ENCODE assay signal across 15 cellular contexts in the genomic region with DNA sequence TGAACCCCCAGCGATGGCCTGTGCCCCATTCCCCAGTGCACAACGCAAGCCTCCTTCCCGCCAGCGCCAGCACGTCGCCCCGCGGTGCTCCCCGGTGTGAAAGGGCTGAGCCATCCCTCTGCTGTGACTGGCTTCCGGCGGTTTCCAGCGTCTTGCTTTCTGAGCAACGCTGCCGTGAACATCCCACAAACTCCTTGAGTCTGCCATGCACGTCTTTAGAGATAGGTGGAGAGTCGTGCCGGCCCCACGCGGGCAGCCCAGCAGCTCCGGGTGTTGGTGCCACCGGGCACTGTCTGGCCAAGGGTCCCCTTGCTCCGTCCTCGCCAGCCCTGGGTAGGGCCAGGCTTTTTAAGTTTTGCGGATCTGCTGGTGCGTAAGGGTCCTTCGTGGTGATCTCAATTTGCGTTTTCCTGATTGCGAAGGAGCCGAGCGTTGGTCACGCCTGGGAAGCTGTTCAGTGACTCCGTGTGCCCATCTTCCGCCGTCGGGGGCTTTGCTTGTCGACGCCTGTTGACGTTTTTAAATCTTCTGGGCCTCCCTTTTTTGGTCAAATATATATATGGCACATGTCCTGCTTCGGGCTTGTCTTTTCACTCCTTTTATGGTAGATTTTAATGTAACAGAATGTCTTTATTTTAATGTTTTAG.
DNase-seq lines count a peak whose midpoint lies in the region; ATAC-seq, FAIRE-seq and TF ChIP-seq lines count a peak whose summit lies in the region.
"Had no signal": no experiment of that assay in that cellular context is flagged by ENCODE, and none has a peak within 500 bp of the region (broad histone marks: within the 10 kb centered on the region; RNA-seq: fewer than 3 reads in every experiment).

No MANE protein-coding gene starts in this region.

- H3K27ac ChIP-seq in kidney (ENCODE audit: low read depth in 2 of 2, low read length in 2 of 2): no peak overlapping the region
- H3K27ac ChIP-seq: brain microvascular endothelial cell, neutrophil, VCaP had no signal

- FAIRE-seq in kidney (lab: Jason Lieb, UNC): no peak
- FAIRE-seq: islet of Langerhans, RCC 7860 had no signal

- TF ChIP-seq CTCF in kidney (IDR thresholded peaks at IDR 0.05; ENCODE audit: borderline replicate concordance, extremely low read depth, insufficient read depth): no peak
- TF ChIP-seq CTCF in foreskin fibroblast (IDR thresholded peaks at IDR 0.05; ENCODE audit: low read depth, low read length): no peak

- no peaks in the 10 kb centered on the region for H3K36me3 ChIP-seq in kidney (ENCODE audit: control insufficient read depth in 1 of 2, insufficient read depth in 2 of 2, low read length in 2 of 2)
- H3K36me3 ChIP-seq: brain microvascular endothelial cell, neutrophil had no signal

- H3K27me3 Mint-ChIP-seq in activated T-cell treated with anti-CD3 and anti-CD28 coated beads, Interleukin-2, amount 50 U/mL, for 4 hours (ENCODE audit: low read depth): no peaks in the 10 kb centered on the region

- no peak overlapping the region for H3K9ac ChIP-seq in kidney (ENCODE audit: low read length in 2 of 2)

- H3K4me1 Mint-ChIP-seq in activated T-cell treated with anti-CD3 and anti-CD28 coated beads, Interleukin-2, amount 50 U/mL, for 4 hours (ENCODE audit: low read depth): peaks cover 46% of the 10 kb centered on the region
- H3K4me1 Mint-ChIP-seq in stimulated activated effector memory CD8-positive, alpha-beta T cell treated with anti-CD3 and anti-CD28 coated beads, Interleukin-12 subunit alpha, Interleukin-12 subunit beta, amount 100 ng/mL, for 72 hours: peaks cover 33% of the 10 kb centered on the region

- intact Hi-C loops in kidney (cut with DNase I): no loop called here

- H3K4me3 ChIP-seq in kidney (ENCODE audit: low read length in 2 of 2): no peak overlapping the region
- H3K4me3 ChIP-seq in foreskin fibroblast (ENCODE audit: low read depth in 1 of 2, low read length in 2 of 2): no peak overlapping the region

- ATAC-seq in activated CD4-positive, CD25-positive, alpha-beta regulatory T cell treated with anti-CD3 and anti-CD28 coated beads, Interleukin-2, amount 50 U/mL, for 24 hours: peak; percentile 68 to 76
- ATAC-seq in activated T-cell treated with anti-CD3 and anti-CD28 coated beads, Interleukin-2, amount 50 U/mL, for 4 hours: peak; percentile 66 to 69
- ATAC-seq in stimulated activated effector memory CD8-positive, alpha-beta T cell treated with anti-CD3 and anti-CD28 coated beads, Interleukin-12 subunit alpha, Interleukin-12 subunit beta, amount 100 ng/mL, for 72 hours: peak; percentile 59
- ATAC-seq in GM18870 (IDR thresholded peaks at IDR 0.05; ENCODE audit: unreplicated experiment): no peak

- peak overlapping the region; percentile 67 for H3K4me3 Mint-ChIP-seq in activated T-cell treated with anti-CD3 and anti-CD28 coated beads, Interleukin-2, amount 50 U/mL, for 4 hours
- peak overlapping the region; percentile 60 for H3K4me3 Mint-ChIP-seq in stimulated activated effector memory CD8-positive, alpha-beta T cell treated with anti-CD3 and anti-CD28 coated beads, Interleukin-12 subunit alpha, Interleukin-12 subunit beta, amount 100 ng/mL, for 72 hours

- no peak for DNase-seq in activated CD4-positive, CD25-positive, alpha-beta regulatory T cell (lab: John Stamatoyannopoulos, UW)
- DNase-seq in activated T-cell treated with anti-CD3 and anti-CD28 coated beads, Interleukin-2, amount 50 U/mL, for 4 hours: peak; percentile 31
- DNase-seq in kidney (peak; percentile 64), foreskin fibroblast (no peak), HUDEP-2 (lab: John Stamatoyannopoulos, UW; ENCODE audit: unreplicated experiment in 76 of 76) (no peak)
- no peak for DNase-seq in stimulated activated effector memory CD8-positive, alpha-beta T cell treated with anti-CD3 and anti-CD28 coated beads, Interleukin-12 subunit alpha, Interleukin-12 subunit beta, amount 100 ng/mL, for 72 hours (ENCODE audit: low spot score in 2 of 2)
- DNase-seq: 8988T, brain microvascular endothelial cell, NCI-H2029 had no signal

- no peaks in the 10 kb centered on the region for H3K36me3 Mint-ChIP-seq in activated T-cell treated with anti-CD3 and anti-CD28 coated beads, Interleukin-2, amount 50 U/mL, for 4 hours (ENCODE audit: insufficient read depth)
- H3K36me3 Mint-ChIP-seq in stimulated activated effector memory CD8-positive, alpha-beta T cell treated with anti-CD3 and anti-CD28 coated beads, Interleukin-12 subunit alpha, Interleukin-12 subunit beta, amount 100 ng/mL, for 72 hours: peaks cover 10% of the 10 kb centered on the region

- H3K9me3 Mint-ChIP-seq in activated T-cell treated with anti-CD3 and anti-CD28 coated beads, Interleukin-2, amount 50 U/mL, for 4 hours: peaks cover 4% of the 10 kb centered on the region
- peaks cover 3% of the 10 kb centered on the region for H3K9me3 Mint-ChIP-seq in stimulated activated effector memory CD8-positive, alpha-beta T cell treated with anti-CD3 and anti-CD28 coated beads, Interleukin-12 subunit alpha, Interleukin-12 subunit beta, amount 100 ng/mL, for 72 hours

- peaks cover 0 to 5% of the 10 kb centered on the region in 2 donors for H3K9me3 ChIP-seq in kidney (ENCODE audit: control insufficient read depth in 1 of 2, low read length in 2 of 2)
- H3K9me3 ChIP-seq: neutrophil had no signal

- peak overlapping the region; percentile 81 for H3K27ac Mint-ChIP-seq in stimulated activated effector memory CD8-positive, alpha-beta T cell treated with anti-CD3 and anti-CD28 coated beads, Interleukin-12 subunit alpha, Interleukin-12 subunit beta, amount 100 ng/mL, for 72 hours

- H3K4me1 ChIP-seq in kidney (ENCODE audit: control insufficient read depth in 1 of 2, insufficient read depth in 1 of 2, low read depth in 1 of 2, low read length in 2 of 2): peaks cover 0 to 4% of the 10 kb centered on the region in 2 donors

Comparison
In these comparisons a context has a peak if more than half of its experiments do, and no peak if none do; other contexts are left out.
1. DNase-seq: peak in activated T-cell treated with anti-CD3 and anti-CD28 coated beads, Interleukin-2, amount 50 U/mL, for 4 hours (single experiment) and kidney (single experiment); none in activated CD4-positive, CD25-positive, alpha-beta regulatory T cell (0 of 4), stimulated activated effector memory CD8-positive, alpha-beta T cell treated with anti-CD3 and anti-CD28 coated beads, Interleukin-12 subunit alpha, Interleukin-12 subunit beta, amount 100 ng/mL, for 72 hours (0 of 2), foreskin fibroblast (0 of 2) and HUDEP-2 (0 of 76).